33 cellular contexts compared by ENCODE assay signal in the genomic region with DNA sequence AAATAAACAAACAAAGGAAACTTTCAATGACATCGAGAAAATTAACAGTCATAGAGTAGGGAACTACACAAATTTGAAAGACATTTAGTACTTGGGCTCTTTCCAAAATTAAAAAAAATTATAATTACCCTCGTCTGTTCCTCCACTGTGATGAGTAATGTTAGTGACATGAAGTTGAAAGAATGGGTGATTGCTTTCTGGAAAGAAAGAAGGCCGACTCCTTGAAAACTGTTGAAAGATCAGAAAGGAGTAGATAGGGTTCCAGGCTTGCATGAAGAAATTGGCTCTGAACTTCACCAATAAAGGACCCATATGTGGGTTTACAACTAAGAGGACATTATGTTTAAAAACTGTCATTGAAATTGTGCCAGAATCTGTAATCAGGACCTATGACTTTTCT. TPM values are rescaled to one million over a fixed set of nuclear protein-coding genes. Genes with fewer than 3 reads are reported as not detected.
DNase-seq lines count a peak whose midpoint lies in the region; ATAC-seq, FAIRE-seq and TF ChIP-seq lines count a peak whose summit lies in the region.
"Had no signal": no experiment of that assay in that cellular context is flagged by ENCODE, and none has a peak within 500 bp of the region (broad histone marks: within the 10 kb centered on the region; RNA-seq: fewer than 3 reads in every experiment).

No MANE protein-coding gene starts in this region.

- TF ChIP-seq CTCF in AG10803 (conservative IDR thresholded peaks at IDR 0.05; ENCODE audit: low read length) (no peak), astrocyte (IDR thresholded peaks at IDR 0.05; ENCODE audit: insufficient read depth, low read depth, low read length) (no peak), fibroblast of the aortic adventitia (IDR thresholded peaks at IDR 0.05; ENCODE audit: insufficient read depth, low read length) (no peak)

- no peaks in the 10 kb centered on the region for H3K36me3 ChIP-seq in astrocyte (ENCODE audit: insufficient read depth, low read length)
- H3K36me3 ChIP-seq: adrenal gland, brain microvascular endothelial cell, MG63, ovary, upper lobe of left lung had no signal

- H4K20me1 ChIP-seq in astrocyte (ENCODE audit: insufficient read depth, low read length): no peaks in the 10 kb centered on the region

- H3K27ac ChIP-seq in astrocyte (ENCODE audit: low read depth, low read length): no peak overlapping the region
- H3K27ac ChIP-seq: adrenal gland, brain microvascular endothelial cell, C4-2B, foreskin keratinocyte, hepatocyte, HL-60, ovary, upper lobe of left lung had no signal

- no peak for ATAC-seq in HG02571 (IDR thresholded peaks at IDR 0.05; ENCODE audit: unreplicated experiment)
- no peak for ATAC-seq in GM19452 (IDR thresholded peaks at IDR 0.05; ENCODE audit: unreplicated experiment)
- ATAC-seq: activated CD4-positive, alpha-beta T cell treated with anti-CD3 and anti-CD28 coated beads for 36 hours; activated CD8-positive, alpha-beta T cell treated with anti-CD3 and anti-CD28 coated beads for 36 hours; foreskin keratinocyte; stimulated activated naive B cell treated with anti-CD40 and anti-IgM and Interleukin-4, amounts not matched to agents 10 μg/mL and 1 μg/mL and 100 μg/mL, for 72 hours had no signal

- peaks cover 23% of the 10 kb centered on the region for H3K4me1 Mint-ChIP-seq in astrocyte (ENCODE audit: low read depth, unreplicated experiment)
- H3K4me1 Mint-ChIP-seq: activated CD4-positive, alpha-beta T cell treated with anti-CD3 and anti-CD28 coated beads for 36 hours; memory B cell; stimulated activated naive B cell treated with anti-CD40 and anti-IgM and Interleukin-4, amounts not matched to agents 10 μg/mL and 1 μg/mL and 100 μg/mL, for 72 hours had no signal

- no peaks in the 10 kb centered on the region for H3K79me2 ChIP-seq in astrocyte (ENCODE audit: insufficient read depth, low read length)
- H3K79me2 ChIP-seq: hepatocyte had no signal

- DNase-seq in AG10803 (ENCODE audit: low read depth): peak; percentile 59
- peak; percentile 42 for DNase-seq in HCEC 1CT
- DNase-seq in astrocyte (ENCODE audit: low read depth): peak; percentile 12
- peak; percentile 29 for DNase-seq in fibroblast of the aortic adventitia (ENCODE audit: low read depth)
- DNase-seq in DMS153 treated with DMSO at 0.1 percent for 48 hours (lab: John Stamatoyannopoulos, UW; ENCODE audit: unreplicated experiment): no peak
- no peak for DNase-seq in germinal center (ENCODE audit: low spot score)
- DNase-seq: activated CD4-positive, alpha-beta T cell treated with anti-CD3 and anti-CD28 coated beads for 36 hours; activated CD8-positive, alpha-beta memory T cell treated with anti-CD3 and anti-CD28 coated beads, Interleukin-2, amount 50 U/mL, for 48 hours; activated CD8-positive, alpha-beta T cell treated with anti-CD3 and anti-CD28 coated beads for 36 hours; activated naive CD4-positive, alpha-beta T cell treated with Interleukin-2 at 50 U/mL for 16 hours; adrenal gland; brain microvascular endothelial cell; COR-L47; GF-D8; GOT3; KG1; MG63; NCI-H1105; NCI-H187; NCI-H524; OCI-M1; ovary; stimulated activated naive B cell treated with anti-CD40 and anti-IgM and Interleukin-4, amounts not matched to agents 10 μg/mL and 1 μg/mL and 100 μg/mL, for 72 hours; substantia nigra; upper lobe of left lung had no signal

- H3K9me3 ChIP-seq in astrocyte (ENCODE audit: insufficient read depth, low read depth, low read length): no peaks in the 10 kb centered on the region
- H3K9me3 ChIP-seq: adrenal gland, MG63, ovary, upper lobe of left lung had no signal

- no peak for FAIRE-seq in astrocyte (lab: Jason Lieb, UNC)

- no peak overlapping the region for H3K4me2 ChIP-seq in astrocyte (ENCODE audit: low read length)
- H3K4me2 ChIP-seq: hepatocyte had no signal

- H3K4me1 ChIP-seq in astrocyte (ENCODE audit: insufficient read depth, low read length): peaks cover 10% of the 10 kb centered on the region
- H3K4me1 ChIP-seq: upper lobe of left lung had no signal

- no peak overlapping the region for H3K4me3 Mint-ChIP-seq in astrocyte (ENCODE audit: unreplicated experiment)
- H3K4me3 Mint-ChIP-seq: activated CD4-positive, alpha-beta T cell treated with anti-CD3 and anti-CD28 coated beads for 36 hours; activated CD8-positive, alpha-beta T cell treated with anti-CD3 and anti-CD28 coated beads for 36 hours; activated T-helper 1 cell treated with anti-CD3 and anti-CD28 coated beads, Interleukin-12 subunit alpha, Interleukin-12 subunit beta, Interleukin-2, Interleukin-4 antibody, amounts not matched to agents 30 ng/mL and 10 ng/mL and 1 ng/mL, durations not matched to agents 14 hours and 24 hours and 36 hours; memory B cell; stimulated activated naive B cell treated with anti-CD40 and anti-IgM and Interleukin-4, amounts not matched to agents 10 μg/mL and 1 μg/mL and 100 μg/mL, for 72 hours had no signal

- H3K4me3 ChIP-seq in AG10803 (ENCODE audit: low read length): no peak overlapping the region
- no peak overlapping the region for H3K4me3 ChIP-seq in astrocyte (ENCODE audit: insufficient read depth, low read depth, low read length)
- H3K4me3 ChIP-seq in fibroblast of the aortic adventitia (ENCODE audit: low read depth, low read length): no peak overlapping the region
- H3K4me3 ChIP-seq: adrenal gland, hepatocyte, MG63, ovary, upper lobe of left lung had no signal

- no peaks in the 10 kb centered on the region for H3K27me3 Mint-ChIP-seq in astrocyte (ENCODE audit: low read depth, unreplicated experiment)
- H3K27me3 Mint-ChIP-seq: activated CD4-positive, alpha-beta T cell treated with anti-CD3 and anti-CD28 coated beads for 36 hours; activated CD8-positive, alpha-beta T cell treated with anti-CD3 and anti-CD28 coated beads for 36 hours had no signal

- H3K27ac Mint-ChIP-seq in astrocyte (ENCODE audit: unreplicated experiment): no peak overlapping the region
- H3K27ac Mint-ChIP-seq: activated CD4-positive, alpha-beta T cell treated with anti-CD3 and anti-CD28 coated beads for 36 hours; activated CD8-positive, alpha-beta T cell treated with anti-CD3 and anti-CD28 coated beads for 36 hours; activated T-helper 1 cell treated with anti-CD3 and anti-CD28 coated beads, Interleukin-12 subunit alpha, Interleukin-12 subunit beta, Interleukin-2, Interleukin-4 antibody, amounts not matched to agents 30 ng/mL and 10 ng/mL and 1 ng/mL, durations not matched to agents 14 hours and 24 hours and 36 hours; memory B cell; stimulated activated naive B cell treated with anti-CD40 and anti-IgM and Interleukin-4, amounts not matched to agents 10 μg/mL and 1 μg/mL and 100 μg/mL, for 72 hours had no signal

- no peak overlapping the region for H2AFZ ChIP-seq in astrocyte (ENCODE audit: low read depth, low read length)
- H2AFZ ChIP-seq: hepatocyte had no signal

- peaks cover 6% of the 10 kb centered on the region for H3K9me3 Mint-ChIP-seq in astrocyte (ENCODE audit: unreplicated experiment)
- H3K9me3 Mint-ChIP-seq: activated T-helper 1 cell treated with anti-CD3 and anti-CD28 coated beads, Interleukin-12 subunit alpha, Interleukin-12 subunit beta, Interleukin-2, Interleukin-4 antibody, amounts not matched to agents 30 ng/mL and 10 ng/mL and 1 ng/mL, durations not matched to agents 14 hours and 24 hours and 36 hours had no signal

- no peak overlapping the region for H3K9ac ChIP-seq in astrocyte (ENCODE audit: low read length)

- no peaks in the 10 kb centered on the region for H3K27me3 ChIP-seq in astrocyte (ENCODE audit: insufficient read depth, low read length)
- H3K27me3 ChIP-seq: adrenal gland, brain microvascular endothelial cell, foreskin keratinocyte, hepatocyte, MG63, ovary, upper lobe of left lung had no signal

- H3K36me3 Mint-ChIP-seq in astrocyte (ENCODE audit: low read depth, unreplicated experiment): no peaks in the 10 kb centered on the region
- H3K36me3 Mint-ChIP-seq: memory B cell; stimulated activated naive B cell treated with anti-CD40 and anti-IgM and Interleukin-4, amounts not matched to agents 10 μg/mL and 1 μg/mL and 100 μg/mL, for 72 hours had no signal

RNA-seq across cellular contexts. Expression of gene MOCS2, which starts 20.6 kb away (rescaled TPM):
- total RNA-seq in astrocyte: 42.7 and 44.2 TPM in 2 replicates
- total RNA-seq in fibroblast of the aortic adventitia (ENCODE audit: low replicate concordance): 74.2 and 74.8 TPM in 2 replicates

Comparison
In these comparisons a context has a peak if more than half of its experiments do, and no peak if none do; other contexts are left out.
1. DNase-seq: peak in AG10803 (single experiment), HCEC 1CT (single experiment), astrocyte (single experiment) and fibroblast of the aortic adventitia (single experiment); none in DMS153 treated with DMSO at 0.1 percent for 48 hours (single experiment) and germinal center (single experiment).